In genomic region chr10:32445740-32446615, GRCh38 we compare ENCODE assay signal across 8 cellular contexts. TPM values are rescaled to one million over a fixed set of nuclear protein-coding genes. Genes with fewer than 3 reads are reported as not detected.
DNase-seq lines count a peak whose midpoint lies in the region; ATAC-seq and TF ChIP-seq lines count a peak whose summit lies in the region.

Gene CCDC7, plus strand, starts transcription at chr10:32446140. Its CDS starts 5,503 bp downstream, at chr10:32451643.

- peak; percentile 26; the same call in 1 of the 2 replicates for TF ChIP-seq CTCF in BJ (IDR thresholded peaks at IDR 0.05; ENCODE audit: insufficient read depth, low read depth, low read length)

- CTCF ChIA-PET in BJ (lab: Yijun Ruan, JAX), result interaction anchor here (1.1 to 1.4 kb wide), 2 partner anchors 25 to 76 kb away, joined by 4 to 5 read pairs; no protein-coding TSS in a partner anchor

- H3K36me3 ChIP-seq in BJ (ENCODE audit: control insufficient read depth, insufficient read depth, low read length), result no peaks in the 10 kb centered on the region

- POLR2A ChIA-PET in BJ (lab: Charles Lee), result no interaction called here

- DNase-seq in BJ (ENCODE audit: low read depth) (peak; percentile 44), GM19238 (ENCODE audit: insufficient read length, low spot score) (peak; percentile 73), NCI-H510A treated with DMSO at 0.1 percent for 48 hours (lab: John Stamatoyannopoulos, UW) (peak; percentile 56), cortex of kidney (lab: John Stamatoyannopoulos, UW) (peak; percentile 44), left lobe of liver (ENCODE audit: low spot score) (peak; percentile 85)
- DNase-seq in activated CD4-positive, alpha-beta T cell treated with anti-CD3 and anti-CD28 coated beads for 48 hours, result peak; percentile 88
- peak; percentile 71 for DNase-seq in stimulated activated CD4-positive, alpha-beta T cell treated with anti-CD3 and anti-CD28 coated beads, Interleukin-2, amount 100 ng/mL, for 4 hours (ENCODE audit: low read depth)

- no peaks in the 10 kb centered on the region for H3K27me3 ChIP-seq in BJ (ENCODE audit: control insufficient read depth, insufficient read depth, low read length)

- peak; percentile 98 for ATAC-seq in HG03442 (IDR thresholded peaks at IDR 0.05; ENCODE audit: unreplicated experiment)
- peak; percentile 97 for ATAC-seq in left lobe of liver

- H3K4me3 ChIP-seq in BJ (ENCODE audit: low read depth, low read length), result peak within 1 kb of the TSS; percentile 88

RNA-seq across cellular contexts. Expression of gene CCDC7, which starts in this region (rescaled TPM):
- 0.52 and 1.1 TPM in 2 replicates for polyA plus RNA-seq in BJ (2011; rRNA removed)
- polyA minus RNA-seq in BJ (2011; rRNA and poly(A)+ RNA removed), result 1.6 and 1.8 TPM in 2 replicates
- total RNA-seq in left lobe of liver, result 4.9 TPM

Comparison
In these comparisons a context has a peak if more than half of its experiments do, and no peak if none do; other contexts are left out.
1. Peak in every context shown above with its lines: DNase-seq, ATAC-seq and H3K4me3 ChIP-seq.